In genomic region chr7:155667241-155667849, GRCh38 we compare ENCODE assay signal across 26 cellular contexts. TPM values are rescaled to one million over a fixed set of nuclear protein-coding genes. Genes with fewer than 3 reads are reported as not detected.
A peak's percentile ranks its signal among the peaks of the same experiment; 100 is the strongest.
DNase-seq lines count a peak whose midpoint lies in the region; ATAC-seq and TF ChIP-seq lines count a peak whose summit lies in the region.
"Had no signal": no experiment of that assay in that cellular context is flagged by ENCODE, and none has a peak within 500 bp of the region (broad histone marks: within the 10 kb centered on the region; RNA-seq: fewer than 3 reads in every experiment).

No MANE protein-coding gene starts in this region.

- H3K4me1 Mint-ChIP-seq in activated naive CD4-positive, alpha-beta T cell treated with anti-CD3 and anti-CD28 coated beads, Interleukin-2, amount 50 U/mL, for 24 hours, result peaks cover 89% of the 10 kb centered on the region
- H3K4me1 Mint-ChIP-seq in chondrocyte (ENCODE audit: low read depth), result peaks cover 69% of the 10 kb centered on the region
- H3K4me1 Mint-ChIP-seq in stimulated activated effector memory CD8-positive, alpha-beta T cell treated with anti-CD3 and anti-CD28 coated beads, Interleukin-12 subunit alpha, Interleukin-12 subunit beta, amount 100 ng/mL, for 72 hours, result peaks cover 73% of the 10 kb centered on the region
- peaks cover 78% of the 10 kb centered on the region for H3K4me1 Mint-ChIP-seq in activated CD4-positive, alpha-beta T cell treated with anti-CD3 and anti-CD28 coated beads for 36 hours

- no peak for ATAC-seq in activated naive CD4-positive, alpha-beta T cell treated with anti-CD3 and anti-CD28 coated beads, Interleukin-2, amount 50 U/mL, for 72 hours
- ATAC-seq in stimulated activated effector memory CD8-positive, alpha-beta T cell treated with anti-CD3 and anti-CD28 coated beads, Interleukin-12 subunit alpha, Interleukin-12 subunit beta, amount 100 ng/mL, for 72 hours, result peak; percentile 63
- ATAC-seq in activated CD4-positive, alpha-beta T cell treated with anti-CD3 and anti-CD28 coated beads for 36 hours, result no peak
- ATAC-seq: body of pancreas; CD8-positive, alpha-beta T cell; heart right ventricle; K562; naive thymus-derived CD8-positive, alpha-beta T cell; Panc1; stimulated activated naive B cell treated with anti-CD40 and anti-IgM and Interleukin-4, amounts not matched to agents 10 μg/mL and 1 μg/mL and 100 μg/mL, for 72 hours had no signal

- peaks cover 7% of the 10 kb centered on the region for H3K36me3 Mint-ChIP-seq in activated naive CD4-positive, alpha-beta T cell treated with anti-CD3 and anti-CD28 coated beads, Interleukin-2, amount 50 U/mL, for 24 hours
- peaks cover 0 to under 1% of the 10 kb centered on the region in 2 donors for H3K36me3 Mint-ChIP-seq in activated naive CD4-positive, alpha-beta T cell treated with anti-CD3 and anti-CD28 coated beads, Interleukin-2, amount 50 U/mL, for 72 hours
- no peaks in the 10 kb centered on the region for H3K36me3 Mint-ChIP-seq in chondrocyte (ENCODE audit: low read depth)
- H3K36me3 Mint-ChIP-seq in stimulated activated effector memory CD8-positive, alpha-beta T cell treated with anti-CD3 and anti-CD28 coated beads, Interleukin-12 subunit alpha, Interleukin-12 subunit beta, amount 100 ng/mL, for 72 hours, result peaks cover 38% of the 10 kb centered on the region
- H3K36me3 Mint-ChIP-seq in activated CD4-positive, alpha-beta T cell treated with anti-CD3 and anti-CD28 coated beads for 36 hours (ENCODE audit: low read depth), result peaks cover 15% of the 10 kb centered on the region

- DNase-seq in activated naive CD4-positive, alpha-beta T cell treated with anti-CD3 and anti-CD28 coated beads, Interleukin-2, amount 50 U/mL, for 72 hours (ENCODE audit: low spot score in 2 of 2), result no peak
- DNase-seq in MV-4-11 (lab: John Stamatoyannopoulos, UW), result peak; percentile 37
- no peak for DNase-seq in chondrocyte (ENCODE audit: low spot score)
- no peak for DNase-seq in stimulated activated effector memory CD8-positive, alpha-beta T cell treated with anti-CD3 and anti-CD28 coated beads, Interleukin-12 subunit alpha, Interleukin-12 subunit beta, amount 100 ng/mL, for 72 hours (ENCODE audit: low spot score in 2 of 2)
- no peak for DNase-seq in foreskin melanocyte
- DNase-seq in effector memory CD4-positive, alpha-beta T cell, result no peak
- DNase-seq in activated CD4-positive, alpha-beta T cell treated with anti-CD3 and anti-CD28 coated beads for 36 hours, result no peak
- DNase-seq: adrenal gland; body of pancreas; CD8-positive, alpha-beta T cell; dermis blood vessel endothelial cell; foreskin fibroblast; H7; heart right ventricle; kidney glomerular epithelial cell; naive thymus-derived CD8-positive, alpha-beta T cell; NCI-H1930; NCI-H526; NK-92 treated with Interleukin-12 subunit alpha and Interleukin-12 subunit beta, amount 100 ng/mL, for 24 hours; Right ventricle myocardium superior; stimulated activated naive B cell treated with anti-CD40 and anti-IgM and Interleukin-4, amounts not matched to agents 10 μg/mL and 1 μg/mL and 100 μg/mL, for 72 hours had no signal

- H3K9me3 ChIP-seq in effector memory CD4-positive, alpha-beta T cell (ENCODE audit: control insufficient read depth, low read length), result no peaks in the 10 kb centered on the region
- H3K9me3 ChIP-seq: adrenal gland, body of pancreas, esophagus muscularis mucosa, heart right ventricle had no signal

- POLR2A ChIA-PET in activated CD4-positive, alpha-beta T cell treated with anti-CD3 and anti-CD28 coated beads for 36 hours (lab: Charles Lee), result no interaction called here

- H3K27ac ChIP-seq in effector memory CD4-positive, alpha-beta T cell (ENCODE audit: insufficient read depth, low read length, poor library complexity, severe bottlenecking), result no peak overlapping the region
- H3K27ac ChIP-seq: adrenal gland, body of pancreas, esophagus muscularis mucosa, heart right ventricle had no signal

- H3K4me3 ChIP-seq in effector memory CD4-positive, alpha-beta T cell (ENCODE audit: insufficient read depth, low read depth, low read length, poor library complexity, severe bottlenecking), result no peak overlapping the region
- H3K4me3 ChIP-seq: adrenal gland, body of pancreas, esophagus muscularis mucosa, heart right ventricle, K562 had no signal

- CTCF ChIA-PET in activated CD4-positive, alpha-beta T cell treated with anti-CD3 and anti-CD28 coated beads for 36 hours (lab: Charles Lee), result no interaction called here

- intact Hi-C loops in activated CD4-positive, alpha-beta T cell treated with anti-CD3 and anti-CD28 coated beads for 36 hours (cut with DNase I, micrococcal nuclease), result no loop called here

- peaks cover 10% of the 10 kb centered on the region for H3K4me1 ChIP-seq in effector memory CD4-positive, alpha-beta T cell (ENCODE audit: control insufficient read depth, insufficient read depth, low read length, poor library complexity, severe bottlenecking)

- no peak overlapping the region for H3K4me3 Mint-ChIP-seq in activated naive CD4-positive, alpha-beta T cell treated with anti-CD3 and anti-CD28 coated beads, Interleukin-2, amount 50 U/mL, for 24 hours
- H3K4me3 Mint-ChIP-seq in chondrocyte (ENCODE audit: unreplicated experiment), result no peak overlapping the region
- no peak overlapping the region for H3K4me3 Mint-ChIP-seq in stimulated activated effector memory CD8-positive, alpha-beta T cell treated with anti-CD3 and anti-CD28 coated beads, Interleukin-12 subunit alpha, Interleukin-12 subunit beta, amount 100 ng/mL, for 72 hours
- no peak overlapping the region for H3K4me3 Mint-ChIP-seq in activated CD4-positive, alpha-beta T cell treated with anti-CD3 and anti-CD28 coated beads for 36 hours
- H3K4me3 Mint-ChIP-seq: CD8-positive, alpha-beta T cell; stimulated activated naive B cell treated with anti-CD40 and anti-IgM and Interleukin-4, amounts not matched to agents 10 μg/mL and 1 μg/mL and 100 μg/mL, for 72 hours; T-helper 2 cell treated with Interferon-gamma antibody and Interleukin-4, amounts not matched to agents 5 μg/mL and 100 μg/mL, for 36 hours had no signal

- peak overlapping the region; percentile 41 for H3K27ac Mint-ChIP-seq in activated naive CD4-positive, alpha-beta T cell treated with anti-CD3 and anti-CD28 coated beads, Interleukin-2, amount 50 U/mL, for 24 hours
- no peak overlapping the region for H3K27ac Mint-ChIP-seq in activated naive CD4-positive, alpha-beta T cell treated with anti-CD3 and anti-CD28 coated beads, Interleukin-2, amount 50 U/mL, for 72 hours
- H3K27ac Mint-ChIP-seq in chondrocyte (ENCODE audit: unreplicated experiment), result peak overlapping the region; percentile 76
- peak overlapping the region; percentile 17 for H3K27ac Mint-ChIP-seq in stimulated activated effector memory CD8-positive, alpha-beta T cell treated with anti-CD3 and anti-CD28 coated beads, Interleukin-12 subunit alpha, Interleukin-12 subunit beta, amount 100 ng/mL, for 72 hours
- H3K27ac Mint-ChIP-seq in activated CD4-positive, alpha-beta T cell treated with anti-CD3 and anti-CD28 coated beads for 36 hours, result no peak overlapping the region
- H3K27ac Mint-ChIP-seq: CD8-positive, alpha-beta T cell; T-helper 2 cell treated with Interferon-gamma antibody and Interleukin-4, amounts not matched to agents 5 μg/mL and 100 μg/mL, for 36 hours had no signal

- no peaks in the 10 kb centered on the region for H3K9me3 Mint-ChIP-seq in activated naive CD4-positive, alpha-beta T cell treated with anti-CD3 and anti-CD28 coated beads, Interleukin-2, amount 50 U/mL, for 24 hours
- H3K9me3 Mint-ChIP-seq in activated naive CD4-positive, alpha-beta T cell treated with anti-CD3 and anti-CD28 coated beads, Interleukin-2, amount 50 U/mL, for 72 hours, result no peaks in the 10 kb centered on the region
- H3K9me3 Mint-ChIP-seq in chondrocyte (ENCODE audit: low read depth), result no peaks in the 10 kb centered on the region
- no peaks in the 10 kb centered on the region for H3K9me3 Mint-ChIP-seq in stimulated activated effector memory CD8-positive, alpha-beta T cell treated with anti-CD3 and anti-CD28 coated beads, Interleukin-12 subunit alpha, Interleukin-12 subunit beta, amount 100 ng/mL, for 72 hours
- H3K9me3 Mint-ChIP-seq in activated CD4-positive, alpha-beta T cell treated with anti-CD3 and anti-CD28 coated beads for 36 hours (ENCODE audit: low read depth), result no peaks in the 10 kb centered on the region
- H3K9me3 Mint-ChIP-seq: CD8-positive, alpha-beta T cell; naive thymus-derived CD8-positive, alpha-beta T cell; stimulated activated naive B cell treated with anti-CD40 and anti-IgM and Interleukin-4, amounts not matched to agents 10 μg/mL and 1 μg/mL and 100 μg/mL, for 72 hours; T-helper 2 cell treated with Interferon-gamma antibody and Interleukin-4, amounts not matched to agents 5 μg/mL and 100 μg/mL, for 36 hours had no signal

- no peaks in the 10 kb centered on the region for H3K27me3 Mint-ChIP-seq in activated naive CD4-positive, alpha-beta T cell treated with anti-CD3 and anti-CD28 coated beads, Interleukin-2, amount 50 U/mL, for 24 hours
- no peaks in the 10 kb centered on the region for H3K27me3 Mint-ChIP-seq in chondrocyte (ENCODE audit: low read depth)
- no peaks in the 10 kb centered on the region for H3K27me3 Mint-ChIP-seq in activated CD4-positive, alpha-beta T cell treated with anti-CD3 and anti-CD28 coated beads for 36 hours
- H3K27me3 Mint-ChIP-seq: naive thymus-derived CD8-positive, alpha-beta T cell; stimulated activated naive B cell treated with anti-CD40 and anti-IgM and Interleukin-4, amounts not matched to agents 10 μg/mL and 1 μg/mL and 100 μg/mL, for 72 hours had no signal

- peaks cover 12% of the 10 kb centered on the region for H3K36me3 ChIP-seq in effector memory CD4-positive, alpha-beta T cell (ENCODE audit: control insufficient read depth, insufficient read depth, low read length)
- H3K36me3 ChIP-seq: adrenal gland had no signal

- no peaks in the 10 kb centered on the region for H3K27me3 ChIP-seq in effector memory CD4-positive, alpha-beta T cell (replicated peaks; ENCODE audit: control insufficient read depth, insufficient read depth, low read length, poor library complexity, severe bottlenecking)
- H3K27me3 ChIP-seq: adrenal gland, body of pancreas, esophagus muscularis mucosa, heart right ventricle had no signal

- no peak for TF ChIP-seq CTCF in chondrocyte (IDR thresholded peaks at IDR 0.05)

RNA-seq across cellular contexts. Expression of gene RBM33, which starts 22.9 kb away (rescaled TPM):
- total RNA-seq in activated naive CD4-positive, alpha-beta T cell treated with anti-CD3 and anti-CD28 coated beads, Interleukin-2, amount 50 U/mL, for 72 hours, result 10 to 100 TPM; 74.7 to 76.1 TPM
- 43.8 to 45.7 TPM (median 44.2 TPM) in 3 replicates for total RNA-seq in chondrocyte
- total RNA-seq in activated CD4-positive, alpha-beta T cell treated with anti-CD3 and anti-CD28 coated beads for 36 hours, result 10 to 100 TPM; 67.6 to 81.1 TPM

Comparison
In these comparisons a context has a peak if more than half of its experiments do, and no peak if none do; other contexts are left out.
1. H3K27ac Mint-ChIP-seq: peak in activated naive CD4-positive, alpha-beta T cell treated with anti-CD3 and anti-CD28 coated beads, Interleukin-2, amount 50 U/mL, for 24 hours (single experiment), chondrocyte (single experiment) and stimulated activated effector memory CD8-positive, alpha-beta T cell treated with anti-CD3 and anti-CD28 coated beads, Interleukin-12 subunit alpha, Interleukin-12 subunit beta, amount 100 ng/mL, for 72 hours (single experiment); none in activated naive CD4-positive, alpha-beta T cell treated with anti-CD3 and anti-CD28 coated beads, Interleukin-2, amount 50 U/mL, for 72 hours (0 of 2) and activated CD4-positive, alpha-beta T cell treated with anti-CD3 and anti-CD28 coated beads for 36 hours (single experiment).